ENCODE assay signal across 4 cellular contexts in the genomic region with DNA sequence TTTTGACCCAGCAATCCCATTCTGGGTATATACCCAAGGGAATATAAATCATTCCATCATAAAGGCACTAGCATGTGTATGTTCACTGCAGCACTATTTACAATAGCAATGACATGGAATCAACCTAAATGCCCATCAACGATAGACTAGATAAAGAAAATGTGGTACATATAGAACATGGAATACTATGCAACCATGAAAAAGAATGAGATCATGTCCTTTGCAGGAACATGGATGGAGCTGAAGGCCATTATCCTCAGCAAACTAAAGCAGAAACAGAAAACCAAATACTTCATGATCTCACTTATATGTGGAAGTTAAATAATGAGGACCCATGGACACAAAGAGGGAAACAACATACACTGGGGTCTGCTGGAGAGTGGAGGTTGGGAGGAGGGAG.
TF ChIP-seq lines count a peak whose summit lies in the region.

No MANE protein-coding gene starts in this region.

TF ChIP-seq in SK-N-SH treated with all-trans-retinoic acid at 6 μM for 48 hours, 23 proteins besides CTCF, POLR2A, EP300 and RAD21:
- peak; percentile 94 for TF ChIP-seq ZNF8 (CRISPR knock-in tag; IDR thresholded peaks at IDR 0.05)
- TF ChIP-seq ISL1 (CRISPR knock-in tag; IDR thresholded peaks at IDR 0.05): no peak
TF ChIP-seq in SK-N-SH treated with all-trans-retinoic acid at 6 μM for 48 hours: peak in this region for 1.

TF ChIP-seq in SK-N-SH, 30 proteins besides CTCF, POLR2A, EP300 and RAD21 (continues in another document):
- TF ChIP-seq, protein P1, sequence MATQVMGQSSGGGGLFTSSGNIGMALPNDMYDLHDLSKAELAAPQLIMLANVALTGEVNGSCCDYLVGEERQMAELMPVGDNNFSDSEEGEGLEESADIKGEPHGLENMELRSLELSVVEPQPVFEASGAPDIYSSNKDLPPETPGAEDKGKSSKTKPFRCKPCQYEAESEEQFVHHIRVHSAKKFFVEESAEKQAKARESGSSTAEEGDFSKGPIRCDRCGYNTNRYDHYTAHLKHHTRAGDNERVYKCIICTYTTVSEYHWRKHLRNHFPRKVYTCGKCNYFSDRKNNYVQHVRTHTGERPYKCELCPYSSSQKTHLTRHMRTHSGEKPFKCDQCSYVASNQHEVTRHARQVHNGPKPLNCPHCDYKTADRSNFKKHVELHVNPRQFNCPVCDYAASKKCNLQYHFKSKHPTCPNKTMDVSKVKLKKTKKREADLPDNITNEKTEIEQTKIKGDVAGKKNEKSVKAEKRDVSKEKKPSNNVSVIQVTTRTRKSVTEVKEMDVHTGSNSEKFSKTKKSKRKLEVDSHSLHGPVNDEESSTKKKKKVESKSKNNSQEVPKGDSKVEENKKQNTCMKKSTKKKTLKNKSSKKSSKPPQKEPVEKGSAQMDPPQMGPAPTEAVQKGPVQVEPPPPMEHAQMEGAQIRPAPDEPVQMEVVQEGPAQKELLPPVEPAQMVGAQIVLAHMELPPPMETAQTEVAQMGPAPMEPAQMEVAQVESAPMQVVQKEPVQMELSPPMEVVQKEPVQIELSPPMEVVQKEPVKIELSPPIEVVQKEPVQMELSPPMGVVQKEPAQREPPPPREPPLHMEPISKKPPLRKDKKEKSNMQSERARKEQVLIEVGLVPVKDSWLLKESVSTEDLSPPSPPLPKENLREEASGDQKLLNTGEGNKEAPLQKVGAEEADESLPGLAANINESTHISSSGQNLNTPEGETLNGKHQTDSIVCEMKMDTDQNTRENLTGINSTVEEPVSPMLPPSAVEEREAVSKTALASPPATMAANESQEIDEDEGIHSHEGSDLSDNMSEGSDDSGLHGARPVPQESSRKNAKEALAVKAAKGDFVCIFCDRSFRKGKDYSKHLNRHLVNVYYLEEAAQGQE (IDR thresholded peaks at IDR 0.05; ENCODE audit: low read depth, low read length): no peak
- no peak for TF ChIP-seq TCF12 (IDR thresholded peaks at IDR 0.05)
- no peak for TF ChIP-seq MXI1 (IDR thresholded peaks at IDR 0.05; ENCODE audit: low read depth, low read length)
- no peak for TF ChIP-seq USF1 (IDR thresholded peaks at IDR 0.05; ENCODE audit: borderline replicate concordance, low read depth)
- no peak for TF ChIP-seq EZH2phosphoT487 (IDR thresholded peaks at IDR 0.05; ENCODE audit: borderline replicate concordance, low read depth)
- no peak for TF ChIP-seq YY1 (IDR thresholded peaks at IDR 0.05; ENCODE audit: low read depth)
- no peak for TF ChIP-seq TAF1 (IDR thresholded peaks at IDR 0.05; ENCODE audit: borderline replicate concordance, low read depth, low read length)
- TF ChIP-seq, protein P2, sequence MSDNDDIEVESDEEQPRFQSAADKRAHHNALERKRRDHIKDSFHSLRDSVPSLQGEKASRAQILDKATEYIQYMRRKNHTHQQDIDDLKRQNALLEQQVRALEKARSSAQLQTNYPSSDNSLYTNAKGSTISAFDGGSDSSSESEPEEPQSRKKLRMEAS (IDR thresholded peaks at IDR 0.05; ENCODE audit: low read depth): no peak
- no peak for TF ChIP-seq FOXJ3 (CRISPR knock-in tag; IDR thresholded peaks at IDR 0.05)
- no peak for TF ChIP-seq NFIC (IDR thresholded peaks at IDR 0.05; ENCODE audit: borderline replicate concordance)
- TF ChIP-seq GATA2 (CRISPR knock-in tag; IDR thresholded peaks at IDR 0.05): no peak
- TF ChIP-seq ZBTB33 (IDR thresholded peaks at IDR 0.05; ENCODE audit: borderline replicate concordance, low read depth): no peak

TF ChIP-seq in HEK293, 187 proteins besides CTCF, POLR2A, EP300 and RAD21 (continued from another document):
- TF ChIP-seq, protein P3, sequence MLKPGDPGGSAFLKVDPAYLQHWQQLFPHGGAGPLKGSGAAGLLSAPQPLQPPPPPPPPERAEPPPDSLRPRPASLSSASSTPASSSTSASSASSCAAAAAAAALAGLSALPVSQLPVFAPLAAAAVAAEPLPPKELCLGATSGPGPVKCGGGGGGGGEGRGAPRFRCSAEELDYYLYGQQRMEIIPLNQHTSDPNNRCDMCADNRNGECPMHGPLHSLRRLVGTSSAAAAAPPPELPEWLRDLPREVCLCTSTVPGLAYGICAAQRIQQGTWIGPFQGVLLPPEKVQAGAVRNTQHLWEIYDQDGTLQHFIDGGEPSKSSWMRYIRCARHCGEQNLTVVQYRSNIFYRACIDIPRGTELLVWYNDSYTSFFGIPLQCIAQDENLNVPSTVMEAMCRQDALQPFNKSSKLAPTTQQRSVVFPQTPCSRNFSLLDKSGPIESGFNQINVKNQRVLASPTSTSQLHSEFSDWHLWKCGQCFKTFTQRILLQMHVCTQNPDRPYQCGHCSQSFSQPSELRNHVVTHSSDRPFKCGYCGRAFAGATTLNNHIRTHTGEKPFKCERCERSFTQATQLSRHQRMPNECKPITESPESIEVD (tag by site-specific recombination; IDR thresholded peaks at IDR 0.05): no peak

TF ChIP-seq in K562, 482 proteins besides CTCF, POLR2A, EP300 and RAD21:
- TF ChIP-seq ZNF146 (CRISPR knock-in tag; IDR thresholded peaks at IDR 0.05; ENCODE audit: unreplicated experiment) (peak; percentile 88), RBM25 (IDR thresholded peaks at IDR 0.05; ENCODE audit: low read depth, low read length, severe bottlenecking) (peak; percentile 33)
- TF ChIP-seq, protein P4, sequence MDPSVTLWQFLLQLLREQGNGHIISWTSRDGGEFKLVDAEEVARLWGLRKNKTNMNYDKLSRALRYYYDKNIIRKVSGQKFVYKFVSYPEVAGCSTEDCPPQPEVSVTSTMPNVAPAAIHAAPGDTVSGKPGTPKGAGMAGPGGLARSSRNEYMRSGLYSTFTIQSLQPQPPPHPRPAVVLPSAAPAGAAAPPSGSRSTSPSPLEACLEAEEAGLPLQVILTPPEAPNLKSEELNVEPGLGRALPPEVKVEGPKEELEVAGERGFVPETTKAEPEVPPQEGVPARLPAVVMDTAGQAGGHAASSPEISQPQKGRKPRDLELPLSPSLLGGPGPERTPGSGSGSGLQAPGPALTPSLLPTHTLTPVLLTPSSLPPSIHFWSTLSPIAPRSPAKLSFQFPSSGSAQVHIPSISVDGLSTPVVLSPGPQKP (CRISPR knock-in tag; IDR thresholded peaks at IDR 0.05): no peak
